ENCODE assay signal across 16 cellular contexts in genomic region chr1:159161719-159162026, GRCh38. TPM values are rescaled to one million over a fixed set of nuclear protein-coding genes. Genes with fewer than 3 reads are reported as not detected.
DNase-seq lines count a peak whose midpoint lies in the region; ATAC-seq and TF ChIP-seq lines count a peak whose summit lies in the region.
"Had no signal": no experiment of that assay in that cellular context is flagged by ENCODE, and none has a peak within 500 bp of the region (broad histone marks: within the 10 kb centered on the region; RNA-seq: fewer than 3 reads in every experiment).

No MANE protein-coding gene starts in this region.

- intact Hi-C loops in esophagus muscularis mucosa (cut with DNase I): loop anchor here (2.0 to 10.0 kb wide), 3 partner anchors 33 to 623 kb away; partner anchors contain the start of gene DUSP23
- intact Hi-C loops in psoas muscle (cut with DNase I): loop anchor here (2.0 to 5.0 kb wide), 3 partner anchors 36 to 51 kb away; no protein-coding TSS in a partner anchor
- intact Hi-C loops in vagina (cut with DNase I): no loop called here

- H3K79me2 ChIP-seq in SK-N-SH (ENCODE audit: insufficient read depth): no peaks in the 10 kb centered on the region

- ATAC-seq in SK-N-SH treated with all-trans-retinoic acid at 6 μM for 48 hours (no peak), psoas muscle (no peak)

- H3K4me3 ChIP-seq in SK-N-SH (ENCODE audit: low read depth in 2 of 2, low read length in 1 of 2): 0 out of 4 replicates have a peak overlapping the region, but pooled peaks of 1 of the 2 experiments have one; percentile 43
- no peak overlapping the region for H3K4me3 ChIP-seq in esophagus muscularis mucosa
- no peak overlapping the region for H3K4me3 ChIP-seq in psoas muscle
- H3K4me3 ChIP-seq in vagina: no peak overlapping the region
- no peak overlapping the region for H3K4me3 ChIP-seq in BE2C (ENCODE audit: low read depth, low read length)
- H3K4me3 ChIP-seq: SK-N-MC had no signal

- peaks cover 0 to 12% of the 10 kb centered on the region in 2 experiments; a peak in 2 of 4 replicates for H3K4me1 ChIP-seq in SK-N-SH (ENCODE audit: control insufficient read depth in 1 of 2, insufficient read depth in 2 of 2, low read depth in 1 of 2, low read length in 1 of 2)
- peaks cover 6 to 10% (median 8%) of the 10 kb centered on the region in 4 donors for H3K4me1 ChIP-seq in esophagus muscularis mucosa
- H3K4me1 ChIP-seq in psoas muscle: peaks cover 9% of the 10 kb centered on the region
- H3K4me1 ChIP-seq in vagina: peaks cover 15% of the 10 kb centered on the region
- H3K4me1 ChIP-seq in BE2C: no peaks in the 10 kb centered on the region

- peaks cover 26% of the 10 kb centered on the region for H3K27me3 Mint-ChIP-seq in chondrocyte (ENCODE audit: low read depth)

- no peaks in the 10 kb centered on the region for H3K9me3 Mint-ChIP-seq in chondrocyte (ENCODE audit: low read depth)
- H3K9me3 Mint-ChIP-seq: CD14-positive monocyte had no signal

- H3K27ac Mint-ChIP-seq in chondrocyte (ENCODE audit: unreplicated experiment): no peak overlapping the region
- H3K27ac Mint-ChIP-seq: CD14-positive monocyte had no signal

- CTCF ChIA-PET in SK-N-SH (lab: Yijun Ruan, JAX): interaction anchor here (0.8 to 20.8 kb wide), 18 partner anchors 9 to 731 kb away, joined by 3 to 660 read pairs (median 6); partner anchors contain the start of genes ACKR1 and CADM3

- H3K36me3 ChIP-seq in SK-N-SH (replicated peaks in 1 of 2; ENCODE audit: control insufficient read depth in 1 of 2, insufficient read depth in 2 of 2, low read length in 1 of 2): no peaks in the 10 kb centered on the region
- H3K36me3 ChIP-seq in esophagus muscularis mucosa: no peaks in the 10 kb centered on the region
- H3K36me3 ChIP-seq in psoas muscle (ENCODE audit: insufficient read depth in 1 of 2, low read depth in 1 of 2): no peaks in the 10 kb centered on the region
- no peaks in the 10 kb centered on the region for H3K36me3 ChIP-seq in vagina
- H3K36me3 ChIP-seq in BE2C: no peaks in the 10 kb centered on the region

- peaks cover 13% of the 10 kb centered on the region for H3K4me1 Mint-ChIP-seq in chondrocyte (ENCODE audit: low read depth)

- no peaks in the 10 kb centered on the region; the same call in 1 of the 2 replicates for H3K27me3 ChIP-seq in SK-N-SH (ENCODE audit: insufficient read depth)
- H3K27me3 ChIP-seq in esophagus muscularis mucosa: peaks cover 0 to 12% (median 0%) of the 10 kb centered on the region in 4 donors
- peaks cover 0 to 12% (median 3%) of the 10 kb centered on the region in 3 donors for H3K27me3 ChIP-seq in psoas muscle (ENCODE audit: insufficient read depth in 3 of 3, low read length in 2 of 3)
- H3K27me3 ChIP-seq in vagina: no peaks in the 10 kb centered on the region
- peaks cover 4% of the 10 kb centered on the region; the same call in 1 of the 2 replicates for H3K27me3 ChIP-seq in BE2C

- H3K9me3 ChIP-seq in SK-N-SH: no peaks in the 10 kb centered on the region
- no peaks in the 10 kb centered on the region for H3K9me3 ChIP-seq in esophagus muscularis mucosa
- no peaks in the 10 kb centered on the region for H3K9me3 ChIP-seq in psoas muscle
- H3K9me3 ChIP-seq in vagina: no peaks in the 10 kb centered on the region
- H3K9me3 ChIP-seq in BE2C: no peaks in the 10 kb centered on the region

- no peak overlapping the region for H2AFZ ChIP-seq in SK-N-SH (ENCODE audit: low read depth)

- H3K36me3 Mint-ChIP-seq in chondrocyte (ENCODE audit: low read depth): no peaks in the 10 kb centered on the region
- H3K36me3 Mint-ChIP-seq: CD14-positive monocyte had no signal

- H4K20me1 ChIP-seq in SK-N-SH (ENCODE audit: insufficient read depth): no peaks in the 10 kb centered on the region

- H3K27ac ChIP-seq in SK-N-SH (ENCODE audit: low read depth in 2 of 2, low read length in 1 of 2) (no peak overlapping the region; a peak in 1 of 4 replicates), esophagus muscularis mucosa (replicated peaks in 1 of 4) (peak overlapping the region; percentile 49 to 66 (median 62)), psoas muscle (peak overlapping the region; percentile 82), vagina (peak overlapping the region; percentile 54)
- H3K27ac ChIP-seq: 22Rv1, SK-N-MC had no signal

- H3K9me2 ChIP-seq in SK-N-SH: no peaks in the 10 kb centered on the region

- no peak for TF ChIP-seq POLR2A in esophagus muscularis mucosa (IDR thresholded peaks at IDR 0.05; ENCODE audit: low read depth)
- no peak for TF ChIP-seq POLR2A in vagina (IDR thresholded peaks at IDR 0.05)

- WGBS in SK-N-SH (ENCODE audit: low lambda C conversion rate): 50% methylated on average over 1 of the region's 1 CpG
- 100% methylated on average over 1 of the region's 1 CpG for WGBS in esophagus muscularis mucosa
- 85 to 91% (median 87%) methylated on average over 1 of the region's 1 CpG for WGBS in psoas muscle, 3 donors

- H3K9ac ChIP-seq in SK-N-SH: no peak overlapping the region

- peak overlapping the region; percentile 56; the same call in 1 of the 2 replicates for H3K4me2 ChIP-seq in SK-N-SH

- peaks cover 6% of the 10 kb centered on the region for H3F3A ChIP-seq in SK-N-SH (replicated peaks; ENCODE audit: insufficient read depth)

- no peak for DNase-seq in SK-N-SH
- no peak for DNase-seq in esophagus muscularis mucosa (ENCODE audit: extremely low spot score)
- DNase-seq in psoas muscle: no peak
- DNase-seq in vagina (ENCODE audit: extremely low spot score in 2 of 2): no peak
- no peak for DNase-seq in chondrocyte (ENCODE audit: low spot score)
- no peak for DNase-seq in NCI-H2029 (lab: John Stamatoyannopoulos, UW)
- DNase-seq in BE2C: no peak

- TF ChIP-seq EP300 in SK-N-SH (IDR thresholded peaks at IDR 0.05; ENCODE audit: borderline replicate concordance in 1 of 2, low read depth in 1 of 2, low read length in 1 of 2): no peak
- TF ChIP-seq EP300 in esophagus muscularis mucosa (IDR thresholded peaks at IDR 0.05): no peak

- no peak for TF ChIP-seq RAD21 in SK-N-SH (IDR thresholded peaks at IDR 0.05; ENCODE audit: low read length)

- no peak overlapping the region for H3K4me3 Mint-ChIP-seq in chondrocyte (ENCODE audit: unreplicated experiment)
- H3K4me3 Mint-ChIP-seq: CD14-positive monocyte had no signal

- POLR2A ChIA-PET in SK-N-SH (lab: Yijun Ruan, JAX): no interaction called here

- no peak for TF ChIP-seq CTCF in SK-N-SH (IDR thresholded peaks at IDR 0.05)
- no peak for TF ChIP-seq CTCF in esophagus muscularis mucosa (IDR thresholded peaks at IDR 0.05)
- TF ChIP-seq CTCF in psoas muscle (IDR thresholded peaks at IDR 0.05): no peak
- no peak for TF ChIP-seq CTCF in vagina (IDR thresholded peaks at IDR 0.05)
- TF ChIP-seq CTCF in chondrocyte (IDR thresholded peaks at IDR 0.05): no peak
- TF ChIP-seq CTCF in BE2C (IDR thresholded peaks at IDR 0.05; ENCODE audit: low read depth, low read length): no peak

TF ChIP-seq in SK-N-SH, 30 proteins besides CTCF, POLR2A, EP300 and RAD21 (continues in another document):
- no peak for TF ChIP-seq NFIC (IDR thresholded peaks at IDR 0.05; ENCODE audit: borderline replicate concordance)
- TF ChIP-seq, protein P1, sequence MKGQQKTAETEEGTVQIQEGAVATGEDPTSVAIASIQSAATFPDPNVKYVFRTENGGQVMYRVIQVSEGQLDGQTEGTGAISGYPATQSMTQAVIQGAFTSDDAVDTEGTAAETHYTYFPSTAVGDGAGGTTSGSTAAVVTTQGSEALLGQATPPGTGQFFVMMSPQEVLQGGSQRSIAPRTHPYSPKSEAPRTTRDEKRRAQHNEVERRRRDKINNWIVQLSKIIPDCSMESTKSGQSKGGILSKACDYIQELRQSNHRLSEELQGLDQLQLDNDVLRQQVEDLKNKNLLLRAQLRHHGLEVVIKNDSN (IDR thresholded peaks at IDR 0.05; ENCODE audit: borderline replicate concordance, low read depth): no peak
- no peak for TF ChIP-seq MEF2A (IDR thresholded peaks at IDR 0.05; ENCODE audit: borderline replicate concordance, low read depth)
- no peak for TF ChIP-seq RFX5 (IDR thresholded peaks at IDR 0.05; ENCODE audit: low read length)
- no peak for TF ChIP-seq MAX (IDR thresholded peaks at IDR 0.05; ENCODE audit: low read depth)

TF ChIP-seq in SK-N-SH treated with all-trans-retinoic acid at 6 μM for 48 hours, 23 proteins besides CTCF, POLR2A, EP300 and RAD21 (continues in another document):
- TF ChIP-seq TOX (CRISPR knock-in tag; IDR thresholded peaks at IDR 0.05; ENCODE audit: borderline replicate concordance) (no peak), GLIS3 (CRISPR knock-in tag; IDR thresholded peaks at IDR 0.05) (no peak), POU6F1 (CRISPR knock-in tag; IDR thresholded peaks at IDR 0.05; ENCODE audit: borderline replicate concordance, low read depth) (no peak), ZC3H10 (CRISPR knock-in tag; IDR thresholded peaks at IDR 0.05) (no peak), ZNF8 (CRISPR knock-in tag; IDR thresholded peaks at IDR 0.05) (no peak)

RNA-seq across cellular contexts. Expression of gene CADM3, which starts 9.7 kb away (rescaled TPM):
- 0.78 and 0.94 TPM in 2 replicates for polyA plus RNA-seq in SK-N-SH (2012; rRNA removed)
- polyA plus RNA-seq in SK-N-SH (2012; cell fraction: cytosol; rRNA removed): 0.41 and 0.75 TPM in 2 replicates
- 0.49 and 0.56 TPM in 2 replicates for polyA plus RNA-seq in SK-N-SH (2012; cell fraction: nucleus; rRNA removed)
- 10 to 100 TPM; 10.8 to 24.7 (median 20.4) TPM for total RNA-seq in esophagus muscularis mucosa
- total RNA-seq in psoas muscle: 1 to 10 TPM in 2 of 4 donors, under 1 TPM in 2; 0.89 to 2.2 (median 1.1) TPM
- polyA plus RNA-seq in psoas muscle: under 1 TPM; 0.32 to 0.83 (median 0.79) TPM
- total RNA-seq in vagina: 23.8 TPM
- 0.15 to 0.35 TPM (median 0.22 TPM) in 3 replicates for total RNA-seq in chondrocyte
- 1.2 TPM for polyA plus RNA-seq in BE2C (2012; ENCODE audit: insufficient read depth, insufficient read length, low read depth)
- total RNA-seq: NCI-H460, PC-3 had no signal
- polyA plus RNA-seq: CD14-positive monocyte had no signal

RNA-seq across cellular contexts. Expression of gene ACKR1, which starts 43.0 kb away (rescaled TPM):
- 0.02 TPM in 1 of 2 replicates, not detected in the other for polyA plus RNA-seq in SK-N-SH (2012; rRNA removed)
- 0.05 TPM in 1 of 2 replicates, not detected in the other for polyA plus RNA-seq in SK-N-SH (2012; cell fraction: cytosol; rRNA removed)
- 0.06 and 0.18 TPM in 2 replicates for polyA plus RNA-seq in SK-N-SH (2012; cell fraction: nucleus; rRNA removed)
- total RNA-seq in esophagus muscularis mucosa: 100 to 1,000 TPM in 2 of 4 donors, 10 to 100 TPM in 2; 31.1 to 315 (median 128) TPM
- 10 to 100 TPM; 11.1 to 24.0 (median 15.1) TPM for total RNA-seq in psoas muscle
- polyA plus RNA-seq in psoas muscle: 10 to 100 TPM; 11.8 to 21.2 (median 16.3) TPM
- total RNA-seq in vagina: 102 TPM
- not detected in 3 replicates for total RNA-seq in chondrocyte
- polyA plus RNA-seq in BE2C (2012; ENCODE audit: insufficient read depth, insufficient read length, low read depth): not detected
- total RNA-seq: Daoy, M059J, NCI-H460, PC-3 had no signal
- polyA plus RNA-seq: AG04450 had no signal

Comparison
In these comparisons a context has a peak if more than half of its experiments do, and no peak if none do; other contexts are left out.
1. H3K27ac ChIP-seq: peak in esophagus muscularis mucosa (4 of 4), psoas muscle (single experiment) and vagina (single experiment); none in SK-N-SH (0 of 2).
2. RNA of gene ACKR1, which starts 43.0 kb away (total RNA-seq): 31.1 to 315 TPM in esophagus muscularis mucosa, 102 TPM in vagina (single experiment) and 11.1 to 24.0 TPM in psoas muscle; not detected in chondrocyte; every median in the first group is over 10 times any median in the second.